22 cellular contexts compared by ENCODE assay signal in the genomic region with DNA sequence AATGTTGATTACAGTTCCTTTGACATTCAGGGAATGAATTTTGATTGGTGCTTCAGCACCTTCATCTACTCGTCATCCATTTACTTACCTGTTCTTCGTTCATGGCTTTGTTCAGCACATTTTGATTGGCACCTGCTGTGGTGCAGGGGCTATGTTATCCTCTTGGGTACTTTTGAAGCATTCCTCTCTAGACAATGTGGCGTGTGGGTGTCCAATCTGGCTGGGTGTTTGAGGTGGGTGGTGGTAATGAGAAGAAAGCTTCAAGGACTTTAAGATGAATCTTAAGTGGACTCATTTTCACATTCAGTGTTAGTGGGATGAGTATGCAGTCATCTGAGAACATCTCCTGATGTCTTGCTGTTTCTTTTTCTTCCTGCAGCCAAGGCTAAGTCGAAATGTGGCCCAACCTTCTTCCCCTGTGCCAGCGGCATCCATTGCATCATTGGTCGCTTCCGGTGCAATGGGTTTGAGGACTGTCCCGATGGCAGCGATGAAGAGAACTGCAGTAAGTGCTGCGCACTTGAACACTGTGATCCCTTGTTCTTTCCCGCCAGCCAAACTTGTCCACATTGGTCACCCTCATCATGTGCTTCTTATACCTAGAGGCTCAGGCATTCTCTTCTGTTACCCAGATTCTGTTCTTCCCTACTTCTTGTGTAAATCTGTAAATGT.
"Had no signal": no experiment of that assay in that cellular context is flagged by ENCODE, and none has a peak within 500 bp of the region (broad histone marks: within the 10 kb centered on the region; RNA-seq: fewer than 3 reads in every experiment).

No MANE protein-coding gene starts in this region.

- H3K4me1 Mint-ChIP-seq: memory B cell had no signal

- H3K27me3 ChIP-seq: dorsolateral prefrontal cortex, gastrocnemius medialis, heart right ventricle, pancreas, stomach had no signal

- H3K36me3 ChIP-seq: lower lobe of right lung, pancreas had no signal

- H3K4me1 ChIP-seq: gastrocnemius medialis, heart right ventricle, left ventricle myocardium inferior, lower lobe of right lung, pancreas, stomach had no signal

- H3K27ac ChIP-seq: gastrocnemius medialis, heart right ventricle, left ventricle myocardium inferior, lower lobe of right lung, pancreas, stomach had no signal

- H3K4me3 ChIP-seq: dorsolateral prefrontal cortex, gastrocnemius medialis, heart right ventricle, left ventricle myocardium inferior, lower lobe of right lung, pancreas, stomach had no signal

- H3K27ac Mint-ChIP-seq: memory B cell, mesothelial cell of epicardium, nephron, progenitor cell of endocrine pancreas had no signal

- H3K9me3 ChIP-seq: gastrocnemius medialis, lower lobe of right lung, pancreas, stomach had no signal

- H3K27me3 Mint-ChIP-seq: progenitor cell of endocrine pancreas had no signal

- FAIRE-seq: endometrium, keratinocyte, pancreas, small intestine had no signal

- H3K4me3 Mint-ChIP-seq: memory B cell, mesothelial cell of epicardium, nephron had no signal

- H3K36me3 Mint-ChIP-seq: memory B cell had no signal

- DNase-seq: cortex of kidney; effector CD8-positive, alpha-beta T cell; gastrocnemius medialis; heart right ventricle; left cardiac atrium; left ventricle myocardium inferior; lower lobe of right lung; pancreas; right cardiac atrium; small intestine; stimulated activated CD4-positive, alpha-beta T cell treated with anti-CD3 and anti-CD28 coated beads, Interleukin-12 subunit alpha, Interleukin-12 subunit beta, amount 100 ng/mL, for 4 hours; stimulated activated naive CD4-positive, alpha-beta T cell; stomach; substantia nigra; trophoblast cell had no signal
